1 cellular context compared by ENCODE assay signal in genomic region chr2:25041928-25042320, GRCh38.
A peak's percentile ranks its signal among the peaks of the same experiment; 100 is the strongest.
TF ChIP-seq lines count a peak whose summit lies in the region.

Gene EFR3B (plus strand): TSS chr2:25042076. CDS start chr2:25042313, 237 bp downstream.

TF ChIP-seq in HepG2, 621 proteins besides CTCF, POLR2A, EP300 and RAD21 (continued from another document and continues in another):
- TF ChIP-seq ATF5 (CRISPR knock-in tag; IDR thresholded peaks at IDR 0.05; ENCODE audit: low read depth) = no peak
- TF ChIP-seq KLF13 (CRISPR knock-in tag; IDR thresholded peaks at IDR 0.05) = no peak
- no peak for TF ChIP-seq TAF15 (IDR thresholded peaks at IDR 0.05; ENCODE audit: low read depth, low read length, poor library complexity, severe bottlenecking)
- no peak for TF ChIP-seq NCOA5 (CRISPR knock-in tag; IDR thresholded peaks at IDR 0.05)
- no peak for TF ChIP-seq NBN (conservative IDR thresholded peaks at IDR 0.05)
- no peak for TF ChIP-seq DMTF1 (CRISPR knock-in tag; IDR thresholded peaks at IDR 0.05)
- no peak for TF ChIP-seq TBX2 (CRISPR knock-in tag; IDR thresholded peaks at IDR 0.05; ENCODE audit: borderline replicate concordance)
- TF ChIP-seq USF2 (IDR thresholded peaks at IDR 0.05; ENCODE audit: low read depth, low read length) = no peak
- TF ChIP-seq USF2 (CRISPR knock-in tag; IDR thresholded peaks at IDR 0.05; ENCODE audit: borderline replicate concordance) = no peak
- no peak for TF ChIP-seq ATF7 (IDR thresholded peaks at IDR 0.05)
- TF ChIP-seq ATF7 (CRISPR knock-in tag; IDR thresholded peaks at IDR 0.05) = no peak
- peak; percentile 41; the same call in 1 of the 2 replicates for TF ChIP-seq PHF21A (CRISPR knock-in tag; IDR thresholded peaks at IDR 0.05)
- no peak for TF ChIP-seq ZNF17 (CRISPR knock-in tag; IDR thresholded peaks at IDR 0.05)
- TF ChIP-seq SKI (IDR thresholded peaks at IDR 0.05; ENCODE audit: partially characterized antibody) = peak; percentile 82
- no peak; the same call in 1 of the 2 replicates for TF ChIP-seq MAX (IDR thresholded peaks at IDR 0.05)
- no peak for TF ChIP-seq HNF1B (CRISPR knock-in tag; IDR thresholded peaks at IDR 0.05)
- no peak for TF ChIP-seq HNRNPL (IDR thresholded peaks at IDR 0.05; ENCODE audit: low read depth, low read length)
- TF ChIP-seq PREB (CRISPR knock-in tag; IDR thresholded peaks at IDR 0.05) = no peak
- TF ChIP-seq ZBTB26 (CRISPR knock-in tag; IDR thresholded peaks at IDR 0.05; ENCODE audit: borderline replicate concordance) = no peak
- no peak for TF ChIP-seq ZNF276 (CRISPR knock-in tag; IDR thresholded peaks at IDR 0.05; ENCODE audit: low read depth)
- no peak for TF ChIP-seq ZSCAN22 (CRISPR knock-in tag; IDR thresholded peaks at IDR 0.05)
- TF ChIP-seq MTA3 (CRISPR knock-in tag; IDR thresholded peaks at IDR 0.05) = no peak
- no peak for TF ChIP-seq CERS6 (CRISPR knock-in tag; IDR thresholded peaks at IDR 0.05)
- TF ChIP-seq MZF1 (CRISPR knock-in tag; IDR thresholded peaks at IDR 0.05; ENCODE audit: borderline replicate concordance) = no peak
- no peak for TF ChIP-seq ZFP1 (CRISPR knock-in tag; IDR thresholded peaks at IDR 0.05)
- no peak for TF ChIP-seq ZNF563 (CRISPR knock-in tag; IDR thresholded peaks at IDR 0.05)
- TF ChIP-seq SNAPC5 (CRISPR knock-in tag; IDR thresholded peaks at IDR 0.05; ENCODE audit: borderline replicate concordance) = no peak
- peak; percentile 47; the same call in 1 of the 2 replicates for TF ChIP-seq SP5 (CRISPR knock-in tag; IDR thresholded peaks at IDR 0.05; ENCODE audit: borderline replicate concordance, low read depth)
- TF ChIP-seq TRIM24 (CRISPR knock-in tag; IDR thresholded peaks at IDR 0.05) = no peak
- TF ChIP-seq PATZ1 (CRISPR knock-in tag; IDR thresholded peaks at IDR 0.05) = peak; percentile 26; the same call in 1 of the 2 replicates
- TF ChIP-seq STAT6 (CRISPR knock-in tag; IDR thresholded peaks at IDR 0.05; ENCODE audit: borderline replicate concordance) = no peak
- TF ChIP-seq ZBTB1 (CRISPR knock-in tag; IDR thresholded peaks at IDR 0.05; ENCODE audit: borderline replicate concordance) = no peak
- TF ChIP-seq MYC (CRISPR knock-in tag; IDR thresholded peaks at IDR 0.05; ENCODE audit: borderline replicate concordance) = no peak; the same call in 1 of the 2 replicates
- no peak for TF ChIP-seq ZNF614 (CRISPR knock-in tag; IDR thresholded peaks at IDR 0.05; ENCODE audit: borderline replicate concordance)
- TF ChIP-seq ZNF549 (CRISPR knock-in tag; IDR thresholded peaks at IDR 0.05) = peak; percentile 28; the same call in 1 of the 2 replicates
- no peak for TF ChIP-seq MIER3 (CRISPR knock-in tag; IDR thresholded peaks at IDR 0.05; ENCODE audit: borderline replicate concordance)
- TF ChIP-seq ZNF674 (CRISPR knock-in tag; IDR thresholded peaks at IDR 0.05; ENCODE audit: low read depth) = no peak
- 0 out of 2 replicates have a peak, but pooled peaks have one; percentile 42 for TF ChIP-seq RFXAP (CRISPR knock-in tag; IDR thresholded peaks at IDR 0.05; ENCODE audit: borderline replicate concordance)
- TF ChIP-seq ZNF263 (CRISPR knock-in tag; IDR thresholded peaks at IDR 0.05) = no peak
- no peak for TF ChIP-seq ZNF709 (CRISPR knock-in tag; IDR thresholded peaks at IDR 0.05)
- no peak for TF ChIP-seq SNRNP70 (IDR thresholded peaks at IDR 0.05; ENCODE audit: low read depth, low read length)
- TF ChIP-seq ZFYVE20 (CRISPR knock-in tag; IDR thresholded peaks at IDR 0.05; ENCODE audit: borderline replicate concordance, low read depth) = no peak
- no peak for TF ChIP-seq ETS1 (CRISPR knock-in tag; IDR thresholded peaks at IDR 0.05)
- peak; percentile 18; the same call in 1 of the 2 replicates for TF ChIP-seq KDM2A (CRISPR knock-in tag; IDR thresholded peaks at IDR 0.05; ENCODE audit: borderline replicate concordance, low read depth)
- TF ChIP-seq KDM5B (CRISPR knock-in tag; IDR thresholded peaks at IDR 0.05; ENCODE audit: borderline replicate concordance) = 0 out of 2 replicates have a peak, but pooled peaks have one; percentile 7
